In the genomic region with DNA sequence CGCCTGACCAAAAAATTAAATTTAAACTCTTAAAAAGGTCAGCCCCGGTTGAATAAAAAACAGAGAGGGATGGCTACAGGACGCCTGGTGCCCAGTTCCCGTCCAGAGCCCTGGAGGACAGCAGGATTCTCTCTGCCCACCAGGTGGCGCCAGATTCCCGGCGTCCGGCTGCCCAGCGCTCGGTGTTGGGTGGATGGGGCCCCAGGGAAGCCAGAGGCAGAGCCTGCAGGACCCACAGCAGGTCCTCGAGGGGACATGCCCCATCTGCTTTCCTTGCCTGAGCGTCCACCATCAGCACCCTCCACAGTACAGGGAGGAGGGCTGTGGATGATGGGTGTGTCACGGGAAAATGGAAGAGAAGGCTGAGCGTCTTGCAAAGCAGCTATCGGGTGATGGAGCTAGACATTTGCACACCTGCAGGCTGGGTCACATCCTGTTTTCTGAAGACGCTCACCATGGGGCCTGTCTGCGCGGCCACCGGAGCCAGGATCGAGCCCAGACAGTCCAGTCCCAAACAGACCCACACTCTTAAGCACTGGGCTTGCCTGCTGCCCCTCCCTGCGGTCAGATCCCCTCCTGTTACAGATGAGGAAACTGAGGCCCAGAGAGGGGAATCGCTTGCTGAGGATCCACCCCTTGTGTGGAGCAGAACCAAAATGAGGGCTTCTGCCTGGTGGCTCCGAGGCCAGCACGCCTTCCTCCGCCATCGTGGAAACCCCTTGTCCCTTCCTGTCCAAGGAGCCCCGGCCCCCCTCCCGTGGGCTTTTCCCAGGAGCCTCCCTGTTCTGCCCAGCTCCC, we compare ENCODE assay signal across 8 cellular contexts. TPM values are rescaled to one million over a fixed set of nuclear protein-coding genes. Genes with fewer than 3 reads are reported as not detected.
DNase-seq lines count a peak whose midpoint lies in the region; ATAC-seq and TF ChIP-seq lines count a peak whose summit lies in the region.

No MANE protein-coding gene starts in this region.

- intact Hi-C loops in PC-3 (cut with micrococcal nuclease), result loop anchor here (2.0 kb wide), 2 partner anchors 74 to 146 kb away; a partner anchor contains a TSS
- intact Hi-C loops in esophagus squamous epithelium (cut with DNase I), result loop anchor here (2.0 kb wide), 1 partner anchor 140 kb away; no protein-coding TSS in a partner anchor

- no peaks in the 10 kb centered on the region for H3F3A ChIP-seq in PC-3 (ENCODE audit: low read length, unreplicated experiment)

- DNase-seq in NCI-H1417 (lab: John Stamatoyannopoulos, UW) (peak; percentile 49 to 79 (median 58)), NCI-H1417 treated with DMSO at 0.1 percent for 48 hours (lab: John Stamatoyannopoulos, UW) (no peak), HT-29 (ENCODE audit: low spot score) (peak; percentile 82), PC-3 (peak; percentile 77), esophagus squamous epithelium (lab: John Stamatoyannopoulos, UW) (no peak), nephron progenitor cell (peak; percentile 92)
- peak; percentile 88 for DNase-seq in activated T-cell treated with anti-CD3 and anti-CD28 coated beads, Interleukin-2, amount 50 U/mL, for 1 hour
- DNase-seq in stimulated activated naive CD8-positive, alpha-beta T cell treated with anti-CD3 and anti-CD28 coated beads, Interleukin-15, Interleukin-2, amounts not matched to agents 100 U/mL and 50 U/mL, for 24 hours, result peak; percentile 91

- peak overlapping the region; percentile 53 for H3K4me2 ChIP-seq in PC-3 (ENCODE audit: low read length)

- POLR2A ChIA-PET in PC-3 (lab: Charles Lee; ENCODE audit: unreplicated experiment), result interaction anchor here (1.0 kb wide), 1 partner anchor 44 kb away, joined by 4 read pairs; no protein-coding TSS in a partner anchor

- no peak overlapping the region for H3K27ac ChIP-seq in PC-3 (ENCODE audit: low read length)
- H3K27ac ChIP-seq in esophagus squamous epithelium, result no peak overlapping the region

- BruUV-seq in PC-3 (replicated peaks; lab: Mats Ljungman, UMichigan), result no TSS peak

- H3K27me3 ChIP-seq in PC-3 (ENCODE audit: low read length) (no peaks in the 10 kb centered on the region), esophagus squamous epithelium (peaks cover 0 to 5% (median 0%) of the 10 kb centered on the region in 4 donors)

- H3K4me3 ChIP-seq in PC-3 (ENCODE audit: low read length), result no peak overlapping the region
- peak overlapping the region in 1 of 4 donors; percentile 48 for H3K4me3 ChIP-seq in esophagus squamous epithelium

- H3K79me2 ChIP-seq in PC-3 (ENCODE audit: low read length), result no peaks in the 10 kb centered on the region

- H3K4me3 Mint-ChIP-seq in nephron progenitor cell, result no peak overlapping the region

- WGBS in esophagus squamous epithelium, 2 donors, result 17 to 46% methylated on average over 15 to 18 of the region's 28 CpGs

- peaks cover 3% of the 10 kb centered on the region for H3K9me3 Mint-ChIP-seq in nephron progenitor cell

- H3K27ac Mint-ChIP-seq in nephron progenitor cell, result no peak overlapping the region

- no peaks in the 10 kb centered on the region for H3K9me2 ChIP-seq in PC-3 (replicated peaks; ENCODE audit: low read length)

- TF ChIP-seq POLR2A in esophagus squamous epithelium (IDR thresholded peaks at IDR 0.05), result no peak

- no peaks in the 10 kb centered on the region for H4K20me1 ChIP-seq in PC-3 (ENCODE audit: low read length)

- H3K36me3 ChIP-seq in PC-3 (ENCODE audit: low read depth, low read length) (no peaks in the 10 kb centered on the region), esophagus squamous epithelium (no peaks in the 10 kb centered on the region)

- CTCF ChIA-PET in PC-3 (lab: Charles Lee), result interaction anchor here (0.6 to 1.0 kb wide), 5 partner anchors 35 to 146 kb away, joined by 4 to 9 read pairs (median 5); no protein-coding TSS in a partner anchor

- H2AFZ ChIP-seq in PC-3 (ENCODE audit: low read length), result no peak overlapping the region; the same call in 1 of the 2 replicates

- H3K4me1 ChIP-seq in PC-3 (ENCODE audit: insufficient read depth, low read length), result peaks cover 32% of the 10 kb centered on the region
- peaks cover 23 to 56% (median 37%) of the 10 kb centered on the region in 3 donors for H3K4me1 ChIP-seq in esophagus squamous epithelium

- no peaks in the 10 kb centered on the region for H3K36me3 Mint-ChIP-seq in nephron progenitor cell (ENCODE audit: low read depth)

- ATAC-seq in PC-3, result peak; percentile 77
- peak; percentile 82 for ATAC-seq in stimulated activated naive CD8-positive, alpha-beta T cell treated with anti-CD3 and anti-CD28 coated beads, Interleukin-15, Interleukin-2, amounts not matched to agents 100 U/mL and 50 U/mL, for 24 hours

- H3K27me3 Mint-ChIP-seq in nephron progenitor cell (ENCODE audit: low read depth, poor library complexity), result peaks cover 31% of the 10 kb centered on the region

- no peak overlapping the region for H3K9ac ChIP-seq in PC-3 (ENCODE audit: low read length)

- peaks cover 57% of the 10 kb centered on the region for H3K4me1 Mint-ChIP-seq in nephron progenitor cell

- H3K9me3 ChIP-seq in PC-3 (ENCODE audit: low read length), result no peaks in the 10 kb centered on the region
- no peaks in the 10 kb centered on the region for H3K9me3 ChIP-seq in esophagus squamous epithelium

- peak; percentile 81 for TF ChIP-seq CTCF in PC-3 (conservative IDR thresholded peaks at IDR 0.05; ENCODE audit: low read depth, low read length)
- TF ChIP-seq CTCF in esophagus squamous epithelium (IDR thresholded peaks at IDR 0.05), result peak; percentile 95 to 99 (median 97)
- peak; percentile 98 for TF ChIP-seq CTCF in nephron progenitor cell (IDR thresholded peaks at IDR 0.05)

RNA-seq across cellular contexts. Expression of a gene that starts 18.5 kb away (rescaled TPM):
- total RNA-seq in HT-29 (2014; rRNA removed; shearing (Covaris generic)), result 7.3 and 8.6 TPM in 2 replicates
- total RNA-seq in PC-3 (2014; rRNA removed) (8.0 and 8.6 TPM in 2 replicates), esophagus squamous epithelium (10 to 100 TPM in 3 of 4 donors, 1 to 10 TPM in 1; 4.7 to 56.1 (median 19.5) TPM)

Comparison
In these comparisons a context has a peak if more than half of its experiments do, and no peak if none do; other contexts are left out.
1. DNase-seq: peak in NCI-H1417 (3 of 3), HT-29 (single experiment), PC-3 (single experiment), activated T-cell treated with anti-CD3 and anti-CD28 coated beads, Interleukin-2, amount 50 U/mL, for 1 hour (single experiment), nephron progenitor cell (single experiment) and stimulated activated naive CD8-positive, alpha-beta T cell treated with anti-CD3 and anti-CD28 coated beads, Interleukin-15, Interleukin-2, amounts not matched to agents 100 U/mL and 50 U/mL, for 24 hours (single experiment); none in NCI-H1417 treated with DMSO at 0.1 percent for 48 hours (single experiment) and esophagus squamous epithelium (single experiment).
2. Peak in every context shown above with its lines, with median percentiles within 50 percentile points of each other: CTCF ChIP-seq.